ENCODE assay signal across 8 cellular contexts in the genomic region with DNA sequence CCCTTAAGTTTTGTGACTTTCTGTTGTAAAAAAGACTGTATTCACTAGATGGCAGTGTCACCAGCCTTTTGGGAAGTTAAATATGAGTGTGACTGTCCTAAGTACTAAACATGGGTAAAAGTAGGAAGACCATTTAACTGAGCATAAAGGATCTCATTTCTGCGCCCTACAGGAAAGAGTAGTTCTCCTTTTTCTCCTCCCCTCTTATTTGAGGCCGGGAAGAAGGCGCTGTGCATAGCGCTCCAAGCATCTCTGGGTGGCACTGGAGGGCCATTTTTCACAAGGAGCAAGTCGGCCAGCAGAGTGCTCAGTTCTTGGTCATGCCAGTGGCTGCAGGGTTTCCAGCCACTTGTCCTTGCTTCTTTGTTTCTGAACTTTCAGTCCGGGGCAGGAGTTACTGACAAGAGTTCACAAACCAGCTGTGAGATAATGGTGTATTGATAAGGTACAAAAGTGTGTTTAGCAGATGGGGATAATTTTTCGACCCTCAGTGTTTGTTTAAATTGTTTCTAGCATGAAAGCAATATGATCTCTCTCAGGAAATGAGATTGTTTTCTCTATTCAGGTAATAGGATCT.
DNase-seq lines count a peak whose midpoint lies in the region; ATAC-seq and TF ChIP-seq lines count a peak whose summit lies in the region.

No MANE protein-coding gene starts in this region.

- peak; percentile 92 for ATAC-seq in GM21576 (IDR thresholded peaks at IDR 0.05; ENCODE audit: unreplicated experiment)

- DNase-seq in GM03348 (ENCODE audit: low spot score): peak; percentile 88
- peak; percentile 89 for DNase-seq in SIG-M5 treated with dmso at 0.1 percent for 504 hours (lab: John Stamatoyannopoulos, UW; ENCODE audit: unreplicated experiment)
- peak; percentile 78 for DNase-seq in brain pericyte (ENCODE audit: low read depth, low spot score)
- peak; percentile 50 for DNase-seq in iPS DF 19.7 (ENCODE audit: low read depth, low spot score)
- peak; percentile 72 for DNase-seq in retinal pigment epithelial cell (ENCODE audit: low read depth)
- no peak for DNase-seq in activated effector memory CD4-positive, alpha-beta T cell treated with anti-CD3 and anti-CD28 coated beads, Interleukin-2, amount 50 U/mL, for 16 hours

- peak; percentile 66 for TF ChIP-seq RAD21 in Ishikawa (IDR thresholded peaks at IDR 0.05; ENCODE audit: low read depth)

- no peak for TF ChIP-seq EP300 in Ishikawa (IDR thresholded peaks at IDR 0.05; ENCODE audit: borderline replicate concordance)

- H3K4me3 ChIP-seq in retinal pigment epithelial cell (ENCODE audit: low read length): no peak overlapping the region

- TF ChIP-seq CTCF in retinal pigment epithelial cell (conservative IDR thresholded peaks at IDR 0.05; ENCODE audit: low read depth, low read length): peak; percentile 89

TF ChIP-seq in Ishikawa, 13 proteins besides CTCF, POLR2A, EP300 and RAD21:
- TF ChIP-seq, protein P1, sequence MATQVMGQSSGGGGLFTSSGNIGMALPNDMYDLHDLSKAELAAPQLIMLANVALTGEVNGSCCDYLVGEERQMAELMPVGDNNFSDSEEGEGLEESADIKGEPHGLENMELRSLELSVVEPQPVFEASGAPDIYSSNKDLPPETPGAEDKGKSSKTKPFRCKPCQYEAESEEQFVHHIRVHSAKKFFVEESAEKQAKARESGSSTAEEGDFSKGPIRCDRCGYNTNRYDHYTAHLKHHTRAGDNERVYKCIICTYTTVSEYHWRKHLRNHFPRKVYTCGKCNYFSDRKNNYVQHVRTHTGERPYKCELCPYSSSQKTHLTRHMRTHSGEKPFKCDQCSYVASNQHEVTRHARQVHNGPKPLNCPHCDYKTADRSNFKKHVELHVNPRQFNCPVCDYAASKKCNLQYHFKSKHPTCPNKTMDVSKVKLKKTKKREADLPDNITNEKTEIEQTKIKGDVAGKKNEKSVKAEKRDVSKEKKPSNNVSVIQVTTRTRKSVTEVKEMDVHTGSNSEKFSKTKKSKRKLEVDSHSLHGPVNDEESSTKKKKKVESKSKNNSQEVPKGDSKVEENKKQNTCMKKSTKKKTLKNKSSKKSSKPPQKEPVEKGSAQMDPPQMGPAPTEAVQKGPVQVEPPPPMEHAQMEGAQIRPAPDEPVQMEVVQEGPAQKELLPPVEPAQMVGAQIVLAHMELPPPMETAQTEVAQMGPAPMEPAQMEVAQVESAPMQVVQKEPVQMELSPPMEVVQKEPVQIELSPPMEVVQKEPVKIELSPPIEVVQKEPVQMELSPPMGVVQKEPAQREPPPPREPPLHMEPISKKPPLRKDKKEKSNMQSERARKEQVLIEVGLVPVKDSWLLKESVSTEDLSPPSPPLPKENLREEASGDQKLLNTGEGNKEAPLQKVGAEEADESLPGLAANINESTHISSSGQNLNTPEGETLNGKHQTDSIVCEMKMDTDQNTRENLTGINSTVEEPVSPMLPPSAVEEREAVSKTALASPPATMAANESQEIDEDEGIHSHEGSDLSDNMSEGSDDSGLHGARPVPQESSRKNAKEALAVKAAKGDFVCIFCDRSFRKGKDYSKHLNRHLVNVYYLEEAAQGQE (IDR thresholded peaks at IDR 0.05; ENCODE audit: low read depth): no peak
- TF ChIP-seq FOXM1 (IDR thresholded peaks at IDR 0.05; ENCODE audit: borderline replicate concordance, low read depth) (no peak), NFIC (IDR thresholded peaks at IDR 0.05) (no peak), EGR1 (IDR thresholded peaks at IDR 0.05) (no peak), CEBPB (IDR thresholded peaks at IDR 0.05) (no peak), USF1 (IDR thresholded peaks at IDR 0.05) (no peak), YY1 (IDR thresholded peaks at IDR 0.05; ENCODE audit: low read depth) (no peak), CREB1 (IDR thresholded peaks at IDR 0.05; ENCODE audit: low read depth) (no peak), ZBTB7A (IDR thresholded peaks at IDR 0.05; ENCODE audit: low read depth) (no peak), TAF1 (IDR thresholded peaks at IDR 0.05; ENCODE audit: low read depth) (no peak), TEAD4 (IDR thresholded peaks at IDR 0.05) (no peak), TCF12 (IDR thresholded peaks at IDR 0.05; ENCODE audit: low read depth) (no peak)
- TF ChIP-seq, protein P2, sequence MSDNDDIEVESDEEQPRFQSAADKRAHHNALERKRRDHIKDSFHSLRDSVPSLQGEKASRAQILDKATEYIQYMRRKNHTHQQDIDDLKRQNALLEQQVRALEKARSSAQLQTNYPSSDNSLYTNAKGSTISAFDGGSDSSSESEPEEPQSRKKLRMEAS (IDR thresholded peaks at IDR 0.05): no peak
